1 cellular context compared by ENCODE assay signal in genomic region chr21:46316708-46317324, GRCh38.
TF ChIP-seq lines count a peak whose summit lies in the region.

No MANE protein-coding gene starts in this region.

TF ChIP-seq in IMR-90, 13 proteins besides CTCF, POLR2A, EP300 and RAD21 (continued from another document):
- no peak for TF ChIP-seq USF2 (IDR thresholded peaks at IDR 0.05; ENCODE audit: low read depth, low read length)
- no peak for TF ChIP-seq SMC3 (IDR thresholded peaks at IDR 0.05; ENCODE audit: low read depth, low read length)
- TF ChIP-seq BHLHE40 (IDR thresholded peaks at IDR 0.05; ENCODE audit: low read depth, low read length): no peak
- TF ChIP-seq RCOR1 (IDR thresholded peaks at IDR 0.05; ENCODE audit: insufficient replicate concordance, low read length): no peak
- TF ChIP-seq FOS (IDR thresholded peaks at IDR 0.05; ENCODE audit: low read depth, low read length): no peak
- no peak for TF ChIP-seq MAFK (IDR thresholded peaks at IDR 0.05; ENCODE audit: low read depth, low read length)
- TF ChIP-seq MAZ (IDR thresholded peaks at IDR 0.05; ENCODE audit: borderline replicate concordance, low read depth, low read length): no peak
- no peak for TF ChIP-seq CEBPB (IDR thresholded peaks at IDR 0.05; ENCODE audit: low read depth, low read length)
